ENCODE assay signal across 25 cellular contexts in the genomic region with DNA sequence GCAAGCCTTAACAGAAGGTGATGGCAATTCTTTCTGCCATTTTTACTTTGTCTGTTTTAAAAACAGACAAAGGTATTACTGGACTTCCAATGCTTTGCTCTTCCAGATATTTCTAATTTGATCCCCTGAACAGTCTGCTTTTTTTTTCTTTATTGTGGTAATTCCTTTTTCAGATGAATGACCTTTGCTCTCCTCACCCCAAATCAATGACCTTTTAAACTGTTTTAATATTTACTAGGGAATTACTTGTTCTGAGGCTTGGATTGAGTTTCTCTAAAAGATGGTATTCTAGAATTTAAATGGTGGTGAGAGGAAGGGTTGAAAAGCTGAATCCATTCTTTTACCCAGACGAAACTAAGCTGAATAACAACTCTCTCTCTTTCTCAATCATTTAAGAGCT. TPM values are rescaled to one million over a fixed set of nuclear protein-coding genes. Genes with fewer than 3 reads are reported as not detected.
DNase-seq lines count a peak whose midpoint lies in the region; ATAC-seq, FAIRE-seq and TF ChIP-seq lines count a peak whose summit lies in the region.
"Had no signal": no experiment of that assay in that cellular context is flagged by ENCODE, and none has a peak within 500 bp of the region (broad histone marks: within the 10 kb centered on the region; RNA-seq: fewer than 3 reads in every experiment).

No MANE protein-coding gene starts in this region.

- peak overlapping the region; percentile 11 for H3K4me3 Mint-ChIP-seq in neural progenitor cell
- H3K4me3 Mint-ChIP-seq: CD14-positive monocyte; CD4-positive, alpha-beta T cell; CD8-positive, alpha-beta memory T cell; GM23338; H9; HFFc6 had no signal

- peaks cover 45% of the 10 kb centered on the region for H3K4me1 Mint-ChIP-seq in neural progenitor cell
- H3K4me1 Mint-ChIP-seq: CD8-positive, alpha-beta memory T cell had no signal

- no peak overlapping the region for H2BK12ac ChIP-seq in trophoblast cell (ENCODE audit: low read length)

- peaks cover 0 to 1% (median 0%) of the 10 kb centered on the region in 4 donors for H3K9me3 ChIP-seq in liver (ENCODE audit: control insufficient read depth in 4 of 4, low read length in 3 of 4)
- H3K9me3 ChIP-seq in HepG2 (ENCODE audit: low read length) = no peaks in the 10 kb centered on the region
- no peaks in the 10 kb centered on the region for H3K9me3 ChIP-seq in right lobe of liver
- H3K9me3 ChIP-seq in neural progenitor cell (ENCODE audit: low read depth) = no peaks in the 10 kb centered on the region
- H3K9me3 ChIP-seq in transverse colon = no peaks in the 10 kb centered on the region
- no peaks in the 10 kb centered on the region for H3K9me3 ChIP-seq in trophoblast cell (ENCODE audit: insufficient read depth, low read depth, low read length)
- H3K9me3 ChIP-seq: BE2C; BLaER1 treated with 17β-estradiol and CSF1 and Interleukin-3, amounts not matched to agents 10 nM and 100 nM had no signal

- no peaks in the 10 kb centered on the region for H3K36me3 Mint-ChIP-seq in neural progenitor cell
- H3K36me3 Mint-ChIP-seq: CD14-positive monocyte; CD8-positive, alpha-beta memory T cell had no signal

- peaks cover 24% of the 10 kb centered on the region for H3K79me2 ChIP-seq in HepG2 (ENCODE audit: insufficient read depth, low read length)
- peaks cover 26% of the 10 kb centered on the region for H3K79me2 ChIP-seq in neural progenitor cell (ENCODE audit: low read depth)
- peaks cover 7% of the 10 kb centered on the region for H3K79me2 ChIP-seq in trophoblast cell (ENCODE audit: control insufficient read depth, insufficient read depth, low read length, poor library complexity)

- H4K20me1 ChIP-seq in HepG2 (ENCODE audit: insufficient read depth, low read length) (no peaks in the 10 kb centered on the region; the same call in 1 of the 2 replicates), neural progenitor cell (ENCODE audit: low read depth) (peaks cover 4% of the 10 kb centered on the region)
- H4K20me1 ChIP-seq: BLaER1 treated with 17β-estradiol and CSF1 and Interleukin-3, amounts not matched to agents 10 nM and 100 nM had no signal

- no peak for DNase-seq in HepG2 (ENCODE audit: low spot score)
- DNase-seq in right lobe of liver = no peak
- DNase-seq in neural progenitor cell (ENCODE audit: low spot score) = no peak
- DNase-seq in transverse colon = no peak
- DNase-seq in trophoblast cell = no peak
- DNase-seq in SKM-1 (lab: John Stamatoyannopoulos, UW; ENCODE audit: unreplicated experiment) = no peak
- DNase-seq: AML-193; BE2C; CD4-positive, alpha-beta T cell; CD8-positive, alpha-beta memory T cell; DMS 273 treated with DMSO at 0.1 percent for 48 hours; DMS79; EL; GDM1; H9; HFFc6 had no signal

- H3K14ac ChIP-seq in trophoblast cell (ENCODE audit: low read length) = no peak overlapping the region

- no peak overlapping the region for H3K18ac ChIP-seq in trophoblast cell (ENCODE audit: low read length)

- TF ChIP-seq RAD21 in liver (IDR thresholded peaks at IDR 0.05) = no peak
- TF ChIP-seq RAD21 in HepG2 (CRISPR knock-in tag; IDR thresholded peaks at IDR 0.05) = no peak

- no peak overlapping the region for H4K91ac ChIP-seq in trophoblast cell (ENCODE audit: low read depth, low read length)

- H3K79me1 ChIP-seq in trophoblast cell (ENCODE audit: low read length) = peaks cover 11% of the 10 kb centered on the region

- CTCF ChIA-PET in HepG2 (lab: Yijun Ruan, JAX; ENCODE audit: low intra/inter-chr PET ratio, low total read pairs) = no interaction called here

- H3K27me3 Mint-ChIP-seq in neural progenitor cell (ENCODE audit: insufficient read depth, low read depth) = peaks cover 8% of the 10 kb centered on the region

- TF ChIP-seq POLR2A in HepG2 (IDR thresholded peaks at IDR 0.05; ENCODE audit: insufficient read depth in 1 of 2, low read depth in 2 of 2, low read length in 2 of 2) (no peak), right lobe of liver (IDR thresholded peaks at IDR 0.05) (no peak), transverse colon (IDR thresholded peaks at IDR 0.05) (no peak)

- H3K9me3 Mint-ChIP-seq in neural progenitor cell = peaks cover 16% of the 10 kb centered on the region
- H3K9me3 Mint-ChIP-seq: GM23338, H9, HFFc6 had no signal

- H2BK5ac ChIP-seq in trophoblast cell (ENCODE audit: low read depth, low read length, poor library complexity) = no peak overlapping the region

- BruUV-seq in HepG2 (replicated peaks; lab: Mats Ljungman, UMichigan) = no TSS peak

- ATAC-seq in HepG2 (no peak), right lobe of liver (no peak), HG03280 (IDR thresholded peaks at IDR 0.05; ENCODE audit: unreplicated experiment) (no peak)
- ATAC-seq: GM12878, GM23338 had no signal

- H3K4me2 ChIP-seq in HepG2 (ENCODE audit: low read depth, low read length) = no peak overlapping the region
- peak overlapping the region; percentile 23 for H3K4me2 ChIP-seq in neural progenitor cell
- H3K4me2 ChIP-seq in trophoblast cell (ENCODE audit: low read length) = no peak overlapping the region
- H3K4me2 ChIP-seq: BLaER1 treated with 17β-estradiol and CSF1 and Interleukin-3, amounts not matched to agents 10 nM and 100 nM; GM23338 had no signal

- no peak overlapping the region for H4K8ac ChIP-seq in trophoblast cell (ENCODE audit: low read depth, low read length)

- no peak overlapping the region for H3K4me3 ChIP-seq in liver (ENCODE audit: low read depth in 1 of 3, low read length in 3 of 3)
- H3K4me3 ChIP-seq in HepG2 (replicated peaks in 1 of 3; ENCODE audit: insufficient read depth in 1 of 3, low read depth in 2 of 3, low read length in 3 of 3) = no peak overlapping the region
- H3K4me3 ChIP-seq in right lobe of liver = no peak overlapping the region
- no peak overlapping the region for H3K4me3 ChIP-seq in neural progenitor cell
- no peak overlapping the region for H3K4me3 ChIP-seq in transverse colon
- H3K4me3 ChIP-seq in trophoblast cell (ENCODE audit: low read depth, low read length) = no peak overlapping the region
- H3K4me3 ChIP-seq: BLaER1 treated with 17β-estradiol and CSF1 and Interleukin-3, amounts not matched to agents 10 nM and 100 nM; GM12878; GM23338 had no signal

- no peak for FAIRE-seq in HepG2 (lab: Jason Lieb, UNC)
- FAIRE-seq: A204.1, D721Med, GM12878 had no signal

- H2AK5ac ChIP-seq in trophoblast cell (ENCODE audit: low read length) = no peak overlapping the region

- POLR2A ChIA-PET in HepG2 (lab: Yijun Ruan, JAX) = no interaction called here

- H3K4ac ChIP-seq in trophoblast cell (ENCODE audit: low read depth, low read length) = no peak overlapping the region

- in situ Hi-C loops in HepG2 (cut with HindIII; ENCODE audit: extremely low pct_ligation_motif_present, low pct_unique_long_range_greater_than_20kb) (no loop called here), transverse colon (cut with MboI; ENCODE audit: low pct_ligation_motif_present in 1 of 4, low pct_unique_long_range_greater_than_20kb in 1 of 4, low sequenced_read_pairs in 3 of 4) (no loop called here)

- peaks cover 20% of the 10 kb centered on the region for H3F3A ChIP-seq in neural progenitor cell (ENCODE audit: low read depth)

- WGBS in liver = 47% methylated on average over 1 of the region's 1 CpG
- 80% methylated on average over 1 of the region's 1 CpG for WGBS in HepG2 (ENCODE audit: low lambda C conversion rate)
- WGBS in right lobe of liver (ENCODE audit: insufficient coverage, low coverage, low lambda C conversion rate, missing lambda C conversion rate) = 56% methylated on average over 1 of the region's 1 CpG
- 47 to 50% methylated on average over 1 of the region's 1 CpG for WGBS in transverse colon (ENCODE audit: low coverage in 1 of 2), 2 donors
- WGBS in trophoblast cell (ENCODE audit: extremely low coverage, insufficient coverage, insufficient read length) = no CpG with 5 or more reads among the region's 1 CpG

- peak overlapping the region; percentile 35 to 60 for H3K27ac ChIP-seq in liver (ENCODE audit: low read depth in 1 of 2, low read length in 2 of 2)
- H3K27ac ChIP-seq in HepG2 (ENCODE audit: extremely low read length, insufficient read depth, low read length) = no peak overlapping the region
- peak overlapping the region; percentile 17 to 76 (median 24) for H3K27ac ChIP-seq in right lobe of liver
- H3K27ac ChIP-seq in neural progenitor cell = no peak overlapping the region
- peak overlapping the region; percentile 77 to 88 (median 82) for H3K27ac ChIP-seq in transverse colon
- H3K27ac ChIP-seq in trophoblast cell (ENCODE audit: low read depth, low read length) = no peak overlapping the region
- H3K27ac ChIP-seq: 22Rv1; BLaER1 treated with 17β-estradiol and CSF1 and Interleukin-3, amounts not matched to agents 10 nM and 100 nM had no signal

- H3K27me3 ChIP-seq in liver (ENCODE audit: control insufficient read depth in 4 of 4, insufficient read depth in 4 of 4, low read length in 3 of 4) (no peaks in the 10 kb centered on the region), HepG2 (ENCODE audit: control insufficient read depth in 1 of 2, insufficient read depth in 2 of 2, low read length in 2 of 2) (no peaks in the 10 kb centered on the region), right lobe of liver (no peaks in the 10 kb centered on the region), neural progenitor cell (no peaks in the 10 kb centered on the region), transverse colon (no peaks in the 10 kb centered on the region), trophoblast cell (ENCODE audit: insufficient read depth, low read length) (no peaks in the 10 kb centered on the region)
- H3K27me3 ChIP-seq: BE2C; BLaER1 treated with 17β-estradiol and CSF1 and Interleukin-3, amounts not matched to agents 10 nM and 100 nM had no signal

- H3K9ac ChIP-seq in liver (ENCODE audit: low read depth in 1 of 2, low read length in 2 of 2) = no peak overlapping the region
- no peak overlapping the region for H3K9ac ChIP-seq in HepG2 (ENCODE audit: insufficient read depth, low read depth, low read length)
- H3K9ac ChIP-seq in neural progenitor cell = no peak overlapping the region
- no peak overlapping the region for H3K9ac ChIP-seq in trophoblast cell (ENCODE audit: low read length)
- H3K9ac ChIP-seq: BLaER1 treated with 17β-estradiol and CSF1 and Interleukin-3, amounts not matched to agents 10 nM and 100 nM had no signal

- peak overlapping the region; percentile 67 for H3K27ac Mint-ChIP-seq in neural progenitor cell
- H3K27ac Mint-ChIP-seq: CD14-positive monocyte; CD4-positive, alpha-beta T cell; CD8-positive, alpha-beta memory T cell; GM23338; H9; HFFc6 had no signal

- intact Hi-C loops in HepG2 (cut with micrococcal nuclease; ENCODE audit: unreplicated experiment) = no loop called here
- intact Hi-C loops in right lobe of liver (cut with DNase I) = no loop called here
- intact Hi-C loops in transverse colon (cut with DNase I; ENCODE audit: low total_unique reads) = no loop called here

- no peak overlapping the region for H4K12ac ChIP-seq in trophoblast cell (ENCODE audit: low read depth, low read length)

- H3K4me1 ChIP-seq in liver (ENCODE audit: control insufficient read depth in 4 of 4, insufficient read depth in 4 of 4, low read length in 3 of 4) (peaks cover 0 to 25% (median 10%) of the 10 kb centered on the region in 4 donors), HepG2 (ENCODE audit: insufficient read depth, low read length) (peaks cover 42% of the 10 kb centered on the region), right lobe of liver (peaks cover 0 to 29% (median 13%) of the 10 kb centered on the region in 4 donors), neural progenitor cell (peaks cover 36% of the 10 kb centered on the region), transverse colon (peaks cover 0 to 45% (median 12%) of the 10 kb centered on the region in 4 donors), trophoblast cell (ENCODE audit: control insufficient read depth in 1 of 2, insufficient read depth in 2 of 2, low read length in 2 of 2) (peaks cover 7 to 10% of the 10 kb centered on the region in 2 experiments)
- H3K4me1 ChIP-seq: BE2C had no signal

- no peak overlapping the region for H2AFZ ChIP-seq in HepG2 (ENCODE audit: low read length)
- H2AFZ ChIP-seq in neural progenitor cell (replicated peaks) = no peak overlapping the region
- no peak overlapping the region for H2AFZ ChIP-seq in trophoblast cell (ENCODE audit: insufficient read depth, low read length, poor library complexity)
- H2AFZ ChIP-seq: GM23338 had no signal

- TF ChIP-seq CTCF in liver (IDR thresholded peaks at IDR 0.05; ENCODE audit: low read depth, low read length, missing input control) (no peak), HepG2 (CRISPR knock-in tag; IDR thresholded peaks at IDR 0.05) (no peak), right lobe of liver (IDR thresholded peaks at IDR 0.05) (no peak), neural progenitor cell (IDR thresholded peaks at IDR 0.05) (no peak), transverse colon (IDR thresholded peaks at IDR 0.05) (no peak)

- H3K36me3 ChIP-seq in liver (ENCODE audit: control insufficient read depth in 4 of 4, insufficient read depth in 3 of 4, low read depth in 1 of 4, low read length in 3 of 4) = no peaks in the 10 kb centered on the region
- no peaks in the 10 kb centered on the region for H3K36me3 ChIP-seq in HepG2 (replicated peaks in 1 of 2; ENCODE audit: control insufficient read depth in 1 of 2, insufficient read depth in 2 of 2, low read length in 2 of 2)
- H3K36me3 ChIP-seq in right lobe of liver = no peaks in the 10 kb centered on the region
- H3K36me3 ChIP-seq in neural progenitor cell = no peaks in the 10 kb centered on the region
- no peaks in the 10 kb centered on the region for H3K36me3 ChIP-seq in transverse colon
- no peaks in the 10 kb centered on the region for H3K36me3 ChIP-seq in trophoblast cell (ENCODE audit: control insufficient read depth in 1 of 2, insufficient read depth in 2 of 2, low read length in 2 of 2)
- H3K36me3 ChIP-seq: BE2C; BLaER1 treated with 17β-estradiol and CSF1 and Interleukin-3, amounts not matched to agents 10 nM and 100 nM had no signal

- no peak overlapping the region for H3K23ac ChIP-seq in trophoblast cell (ENCODE audit: low read length)

- H2BK120ac ChIP-seq in trophoblast cell (ENCODE audit: insufficient read depth, low read length, poor library complexity) = no peak overlapping the region

- TF ChIP-seq EP300 in HepG2 (IDR thresholded peaks at IDR 0.05; ENCODE audit: low read depth in 2 of 2, low read length in 2 of 2) = no peak
- TF ChIP-seq EP300 in HepG2 (CRISPR knock-in tag; IDR thresholded peaks at IDR 0.05; ENCODE audit: borderline replicate concordance) = no peak
- TF ChIP-seq EP300 in transverse colon (IDR thresholded peaks at IDR 0.05; ENCODE audit: low read depth) = no peak

RNA-seq across cellular contexts. Expression of gene MGST1, which starts 2.3 kb away (rescaled TPM):
- total RNA-seq in liver (100 to 1,000 TPM in 1 of 2 donors, 10 to 100 TPM in 1; 84.6 to 274 TPM), HepG2 (2016; rRNA removed; fragmentation: Illumina TruSeq; extraction: Trizol) (96.0 and 119 TPM in 2 replicates), right lobe of liver (1,000 to 10,000 TPM; 1,196 to 2,327 (median 1,308) TPM), neural progenitor cell (ENCODE audit: low replicate concordance) (175 and 238 TPM in 2 replicates), transverse colon (1,000 to 10,000 TPM in 1 of 4 donors, 100 to 1,000 TPM in 2, 10 to 100 TPM in 1; 58.7 to 1,102 (median 246) TPM)
- polyA plus RNA-seq in liver (1,000 to 10,000 TPM; 1,812 to 2,615 TPM), HepG2 (2011; rRNA removed) (109 and 152 TPM in 2 replicates)
- total RNA-seq in HepG2 (2016; cell fraction: cytosol; rRNA removed; fragmentation: Illumina TruSeq; extraction: Trizol; ENCODE audit: low read depth) = 43.0 and 57.9 TPM in 2 replicates
- total RNA-seq in HepG2 (2016; cell fraction: insoluble cytoplasmic fraction; rRNA removed; fragmentation: Illumina TruSeq; extraction: Trizol) = 85.5 and 124 TPM in 2 replicates
- 67.6 and 68.8 TPM in 2 replicates for total RNA-seq in HepG2 (2016; cell fraction: membrane; rRNA removed; fragmentation: Illumina TruSeq; extraction: Trizol)
- 147 and 150 TPM in 2 replicates for total RNA-seq in HepG2 (2016; cell fraction: nucleus; rRNA removed; fragmentation: Illumina TruSeq; extraction: Trizol)
- 77.4 and 102 TPM in 2 replicates for polyA plus RNA-seq in HepG2 (2011; cell fraction: cytosol; rRNA removed)
- polyA plus RNA-seq in HepG2 (2011; cell fraction: nucleus; rRNA removed) = 21.1 and 35.4 TPM in 2 replicates
- polyA plus RNA-seq in HepG2 (2012) = 130 and 168 TPM in 2 replicates
- polyA plus RNA-seq in HepG2 (2016; cell fraction: cytosol; fragmentation: Illumina TruSeq; extraction: Trizol; ENCODE audit: low read depth) = 129 and 148 TPM in 2 replicates
- polyA plus RNA-seq in HepG2 (2016; cell fraction: insoluble cytoplasmic fraction; fragmentation: Illumina TruSeq; extraction: Trizol; ENCODE audit: low read depth) = 275 and 282 TPM in 2 replicates
- polyA plus RNA-seq in HepG2 (2016; cell fraction: membrane; fragmentation: Illumina TruSeq; extraction: Trizol; ENCODE audit: low read depth) = 145 and 157 TPM in 2 replicates
- 447 and 475 TPM in 2 replicates for polyA plus RNA-seq in HepG2 (2016; cell fraction: nucleus; fragmentation: Illumina TruSeq; extraction: Trizol; ENCODE audit: insufficient read depth, low read depth)
- 118 and 242 TPM in 2 replicates for polyA minus RNA-seq in HepG2 (2011; rRNA and poly(A)+ RNA removed; ENCODE audit: low replicate concordance)
- polyA minus RNA-seq in HepG2 (2011; cell fraction: cytosol; rRNA and poly(A)+ RNA removed) = 51.3 and 69.3 TPM in 2 replicates
- polyA minus RNA-seq in HepG2 (2011; cell fraction: nucleus; rRNA and poly(A)+ RNA removed) = 47.0 and 48.3 TPM in 2 replicates
- polyA plus RNA-seq in trophoblast cell (2013) = 561 and 590 TPM in 2 replicates
- polyA plus RNA-seq: CD8-positive, alpha-beta memory T cell had no signal

Comparison
In these comparisons a context has a peak if more than half of its experiments do, and no peak if none do; other contexts are left out.
1. H3K27ac ChIP-seq: peak in liver (2 of 2), right lobe of liver (3 of 3) and transverse colon (4 of 4); none in HepG2 (single experiment), neural progenitor cell (single experiment) and trophoblast cell (single experiment).